28 cellular contexts compared by ENCODE assay signal in genomic region chr4:58093352-58093751, GRCh38.
"Had no signal": no experiment of that assay in that cellular context is flagged by ENCODE, and none has a peak within 500 bp of the region (broad histone marks: within the 10 kb centered on the region; RNA-seq: fewer than 3 reads in every experiment).

No MANE protein-coding gene starts in this region.

- H3K27me3 ChIP-seq: brain microvascular endothelial cell, dorsolateral prefrontal cortex, gastroesophageal sphincter, pancreas, sigmoid colon had no signal

- H3K36me3 Mint-ChIP-seq: activated naive CD4-positive, alpha-beta T cell treated with anti-CD3 and anti-CD28 coated beads, Interleukin-2, amount 10 ng/mL, durations not matched to agents 7 days and 5 days; activated naive CD8-positive, alpha-beta T cell treated with anti-CD3 and anti-CD28 coated beads, Interleukin-2, amount 10 ng/mL, durations not matched to agents 7 days and 5 days; memory B cell; naive thymus-derived CD8-positive, alpha-beta T cell; stimulated activated effector memory CD8-positive, alpha-beta T cell treated with anti-CD3 and anti-CD28 coated beads, Interleukin-12 subunit alpha, Interleukin-12 subunit beta, amount 100 ng/mL, for 72 hours had no signal

- H3K27me3 Mint-ChIP-seq: activated CD4-positive, alpha-beta memory T cell treated with anti-CD3 and anti-CD28 coated beads, Interleukin-2, amount 10 ng/mL, durations not matched to agents 7 days and 5 days; activated CD4-positive, alpha-beta T cell treated with anti-CD3 and anti-CD28 coated beads, Interleukin-2, amount 10 ng/mL, durations not matched to agents 7 days and 5 days; activated naive CD4-positive, alpha-beta T cell treated with anti-CD3 and anti-CD28 coated beads, Interleukin-2, amount 10 ng/mL, durations not matched to agents 7 days and 5 days; activated naive CD8-positive, alpha-beta T cell treated with anti-CD3 and anti-CD28 coated beads, Interleukin-2, amount 10 ng/mL, durations not matched to agents 7 days and 5 days; activated T-cell treated with anti-CD3 and anti-CD28 coated beads, Interleukin-2, amount 50 U/mL, for 24 hours; effector memory CD8-positive, alpha-beta T cell; memory B cell; naive thymus-derived CD8-positive, alpha-beta T cell; stimulated activated naive CD8-positive, alpha-beta T cell treated with anti-CD3 and anti-CD28 coated beads, Interleukin-15, Interleukin-2, amounts not matched to agents 100 ng/mL and 50 ng/mL, for 24 hours had no signal

- H3K9me3 ChIP-seq: gastroesophageal sphincter, pancreas, prostate gland, sigmoid colon, thoracic aorta had no signal

- H3K4me1 ChIP-seq: pancreas, prostate gland had no signal

- H3K4me3 Mint-ChIP-seq: activated CD4-positive, alpha-beta memory T cell treated with anti-CD3 and anti-CD28 coated beads, Interleukin-2, amount 10 ng/mL, durations not matched to agents 7 days and 5 days; activated CD4-positive, alpha-beta T cell treated with anti-CD3 and anti-CD28 coated beads, Interleukin-2, amount 10 ng/mL, durations not matched to agents 7 days and 5 days; activated naive CD4-positive, alpha-beta T cell treated with anti-CD3 and anti-CD28 coated beads, Interleukin-2, amount 10 ng/mL, durations not matched to agents 7 days and 5 days; activated naive CD8-positive, alpha-beta T cell treated with anti-CD3 and anti-CD28 coated beads, Interleukin-2, amount 10 ng/mL, durations not matched to agents 7 days and 5 days; activated T-cell treated with anti-CD3 and anti-CD28 coated beads, Interleukin-2, amount 50 U/mL, for 24 hours; effector memory CD8-positive, alpha-beta T cell; memory B cell; naive thymus-derived CD8-positive, alpha-beta T cell; neural crest cell; stimulated activated effector memory CD8-positive, alpha-beta T cell treated with anti-CD3 and anti-CD28 coated beads, Interleukin-12 subunit alpha, Interleukin-12 subunit beta, amount 100 ng/mL, for 72 hours; stimulated activated naive CD8-positive, alpha-beta T cell treated with anti-CD3 and anti-CD28 coated beads, Interleukin-15, Interleukin-2, amounts not matched to agents 100 ng/mL and 50 ng/mL, for 24 hours had no signal

- H3K36me3 ChIP-seq: brain microvascular endothelial cell, gastroesophageal sphincter, pancreas, prostate gland, sigmoid colon, thoracic aorta had no signal

- H3K4me1 Mint-ChIP-seq: activated CD4-positive, alpha-beta memory T cell treated with anti-CD3 and anti-CD28 coated beads, Interleukin-2, amount 10 ng/mL, durations not matched to agents 7 days and 5 days; activated CD4-positive, alpha-beta T cell treated with anti-CD3 and anti-CD28 coated beads, Interleukin-2, amount 10 ng/mL, durations not matched to agents 7 days and 5 days; activated naive CD4-positive, alpha-beta T cell treated with anti-CD3 and anti-CD28 coated beads, Interleukin-2, amount 10 ng/mL, durations not matched to agents 7 days and 5 days; activated naive CD8-positive, alpha-beta T cell treated with anti-CD3 and anti-CD28 coated beads, Interleukin-2, amount 10 ng/mL, durations not matched to agents 7 days and 5 days; memory B cell; naive thymus-derived CD8-positive, alpha-beta T cell; neural crest cell; stimulated activated effector memory CD8-positive, alpha-beta T cell treated with anti-CD3 and anti-CD28 coated beads, Interleukin-12 subunit alpha, Interleukin-12 subunit beta, amount 100 ng/mL, for 72 hours had no signal

- H3K9me3 Mint-ChIP-seq: activated CD4-positive, alpha-beta memory T cell treated with anti-CD3 and anti-CD28 coated beads, Interleukin-2, amount 10 ng/mL, durations not matched to agents 7 days and 5 days; activated CD4-positive, alpha-beta T cell treated with anti-CD3 and anti-CD28 coated beads, Interleukin-2, amount 10 ng/mL, durations not matched to agents 7 days and 5 days; activated naive CD4-positive, alpha-beta T cell treated with anti-CD3 and anti-CD28 coated beads, Interleukin-2, amount 10 ng/mL, durations not matched to agents 7 days and 5 days; activated T-cell treated with anti-CD3 and anti-CD28 coated beads, Interleukin-2, amount 50 U/mL, for 24 hours; neural crest cell; stimulated activated naive CD8-positive, alpha-beta T cell treated with anti-CD3 and anti-CD28 coated beads, Interleukin-15, Interleukin-2, amounts not matched to agents 100 ng/mL and 50 ng/mL, for 24 hours had no signal

- DNase-seq: activated CD4-positive, alpha-beta memory T cell treated with anti-CD3 and anti-CD28 coated beads, Interleukin-2, amount 10 ng/mL, durations not matched to agents 7 days and 5 days; activated CD4-positive, alpha-beta T cell treated with anti-CD3 and anti-CD28 coated beads, Interleukin-2, amount 10 ng/mL, durations not matched to agents 7 days and 5 days; activated CD4-positive, CD25-positive, alpha-beta regulatory T cell treated with anti-CD3 and anti-CD28 coated beads, Interleukin-2, amount 50 U/mL, for 72 hours; activated CD8-positive, alpha-beta memory T cell treated with anti-CD3 and anti-CD28 coated beads, Interleukin-2, amount 50 U/mL, for 48 hours; activated gamma-delta T cell; activated naive CD4-positive, alpha-beta T cell treated with anti-CD3 and anti-CD28 coated beads, Interleukin-2, amount 10 ng/mL, durations not matched to agents 7 days and 5 days; activated naive CD8-positive, alpha-beta T cell treated with anti-CD3 and anti-CD28 coated beads, Interleukin-2, amount 10 ng/mL, durations not matched to agents 7 days and 5 days; activated T-cell treated with anti-CD3 and anti-CD28 coated beads, Interleukin-2, amount 50 U/mL, for 24 hours; brain microvascular endothelial cell; dorsolateral prefrontal cortex; effector memory CD8-positive, alpha-beta T cell; hippocampal formation; naive thymus-derived CD8-positive, alpha-beta T cell; nucleus accumbens; pancreas; sigmoid colon; small intestine; stimulated activated CD4-positive, alpha-beta T cell treated with anti-CD3 and anti-CD28 coated beads, Interleukin-4, amount 100 ng/mL, for 24 hours; trophoblast cell had no signal

- H3K27ac ChIP-seq: brain microvascular endothelial cell, coronary artery, dorsolateral prefrontal cortex, gastroesophageal sphincter, pancreas, prostate gland, sigmoid colon, thoracic aorta, VCaP had no signal

- H3K27ac Mint-ChIP-seq: activated CD4-positive, alpha-beta memory T cell treated with anti-CD3 and anti-CD28 coated beads, Interleukin-2, amount 10 ng/mL, durations not matched to agents 7 days and 5 days; activated CD4-positive, alpha-beta T cell treated with anti-CD3 and anti-CD28 coated beads, Interleukin-2, amount 10 ng/mL, durations not matched to agents 7 days and 5 days; activated naive CD4-positive, alpha-beta T cell treated with anti-CD3 and anti-CD28 coated beads, Interleukin-2, amount 10 ng/mL, durations not matched to agents 7 days and 5 days; activated naive CD8-positive, alpha-beta T cell treated with anti-CD3 and anti-CD28 coated beads, Interleukin-2, amount 10 ng/mL, durations not matched to agents 7 days and 5 days; activated T-cell treated with anti-CD3 and anti-CD28 coated beads, Interleukin-2, amount 50 U/mL, for 24 hours; effector memory CD8-positive, alpha-beta T cell; memory B cell; naive thymus-derived CD8-positive, alpha-beta T cell; stimulated activated effector memory CD8-positive, alpha-beta T cell treated with anti-CD3 and anti-CD28 coated beads, Interleukin-12 subunit alpha, Interleukin-12 subunit beta, amount 100 ng/mL, for 72 hours; stimulated activated naive CD8-positive, alpha-beta T cell treated with anti-CD3 and anti-CD28 coated beads, Interleukin-15, Interleukin-2, amounts not matched to agents 100 ng/mL and 50 ng/mL, for 24 hours had no signal

- H3K4me3 ChIP-seq: coronary artery, dorsolateral prefrontal cortex, gastroesophageal sphincter, pancreas, prostate gland, sigmoid colon, thoracic aorta had no signal
